In genomic region chr2:98903767-98904485, GRCh38 we compare ENCODE assay signal across 24 cellular contexts. TPM values are rescaled to one million over a fixed set of nuclear protein-coding genes. Genes with fewer than 3 reads are reported as not detected.
DNase-seq lines count a peak whose midpoint lies in the region; ATAC-seq and TF ChIP-seq lines count a peak whose summit lies in the region.
"Had no signal": no experiment of that assay in that cellular context is flagged by ENCODE, and none has a peak within 500 bp of the region (broad histone marks: within the 10 kb centered on the region; RNA-seq: fewer than 3 reads in every experiment).

No MANE protein-coding gene starts in this region.

- no TSS peak for BruUV-seq in OCI-LY7 (replicated peaks; lab: Mats Ljungman, UMichigan)

- ATAC-seq in right cardiac atrium (no peak), left lobe of liver (no peak)
- ATAC-seq: activated naive CD8-positive, alpha-beta T cell treated with anti-CD3 and anti-CD28 coated beads, Interleukin-2, amount 50 U/mL, for 24 hours; HCT116; left colon; right lobe of liver; Right ventricle myocardium inferior; stimulated activated naive CD8-positive, alpha-beta T cell treated with anti-CD3 and anti-CD28 coated beads, Interleukin-15, amount 100 ng/mL, for 72 hours had no signal

- TF ChIP-seq POLR2A in uterus (IDR thresholded peaks at IDR 0.05), result no peak

- no peak overlapping the region for H3K27ac ChIP-seq in right cardiac atrium (ENCODE audit: low read length)
- no peak overlapping the region for H3K27ac ChIP-seq in OCI-LY7 (ENCODE audit: low read depth, low read length, poor library complexity, severe bottlenecking)
- no peak overlapping the region for H3K27ac ChIP-seq in uterus
- H3K27ac ChIP-seq: brain microvascular endothelial cell, right lobe of liver, upper lobe of left lung had no signal

- H2AFZ ChIP-seq in OCI-LY7 (ENCODE audit: low read length), result 0 out of 2 replicates have a peak overlapping the region, but pooled peaks have one; percentile 15

- CTCF ChIA-PET in OCI-LY7 (lab: Charles Lee; ENCODE audit: unreplicated experiment), result no interaction called here

- H3K9me3 ChIP-seq in right cardiac atrium (ENCODE audit: control insufficient read depth, low read length) (no peaks in the 10 kb centered on the region), OCI-LY7 (ENCODE audit: low read length) (no peaks in the 10 kb centered on the region), uterus (no peaks in the 10 kb centered on the region)
- H3K9me3 ChIP-seq: right lobe of liver, upper lobe of left lung had no signal

- intact Hi-C loops in cardiac septum (cut with DNase I) (no loop called here), right cardiac atrium (cut with DNase I) (no loop called here), OCI-LY7 (cut with micrococcal nuclease; ENCODE audit: unreplicated experiment) (no loop called here), uterus (cut with DNase I; ENCODE audit: low total_unique reads) (no loop called here)

- H3K9me2 ChIP-seq in OCI-LY7 (ENCODE audit: insufficient read depth, low read length), result no peaks in the 10 kb centered on the region

- no peaks in the 10 kb centered on the region for H3K27me3 ChIP-seq in right cardiac atrium (ENCODE audit: control insufficient read depth, insufficient read depth)
- H3K27me3 ChIP-seq in uterus, result no peaks in the 10 kb centered on the region
- H3K27me3 ChIP-seq: brain microvascular endothelial cell, right lobe of liver, upper lobe of left lung had no signal

- POLR2A ChIA-PET in OCI-LY7 (lab: Charles Lee), result interaction anchor here (0.5 kb wide), 1 partner anchor 105 kb away, joined by 4 read pairs; no protein-coding TSS in a partner anchor

- no peak for TF ChIP-seq CTCF in OCI-LY7 (conservative IDR thresholded peaks at IDR 0.05; ENCODE audit: low read length)
- TF ChIP-seq CTCF in uterus (IDR thresholded peaks at IDR 0.05), result no peak

- 75% methylated on average over 13 of the region's 13 CpGs for WGBS in right cardiac atrium

- H3K36me3 ChIP-seq in OCI-LY7 (ENCODE audit: insufficient read depth, low read length) (no peaks in the 10 kb centered on the region), uterus (no peaks in the 10 kb centered on the region)
- H3K36me3 ChIP-seq: brain microvascular endothelial cell, right lobe of liver, upper lobe of left lung had no signal

- H3K4me3 ChIP-seq in right cardiac atrium (ENCODE audit: low read length), result no peak overlapping the region
- H3K4me3 ChIP-seq in OCI-LY7 (ENCODE audit: low read depth, low read length, poor library complexity, severe bottlenecking), result no peak overlapping the region
- no peak overlapping the region for H3K4me3 ChIP-seq in uterus
- H3K4me3 ChIP-seq: right lobe of liver, upper lobe of left lung had no signal

- peak; percentile 36 for DNase-seq in cardiac septum (ENCODE audit: low spot score)
- no peak for DNase-seq in right cardiac atrium
- DNase-seq in OCI-LY7 (ENCODE audit: low spot score), result no peak
- DNase-seq in left lobe of liver (ENCODE audit: low spot score), result peak; percentile 12
- peak; percentile 37 for DNase-seq in ureter (ENCODE audit: low spot score)
- no peak for DNase-seq in activated CD4-positive, alpha-beta T cell treated with anti-CD3 and anti-CD28 coated beads, Interleukin-2, amount 50 U/mL, for 4 hours
- DNase-seq in uterus, result no peak
- DNase-seq in NCI-H1105 treated with DMSO at 0.1 percent for 48 hours (lab: John Stamatoyannopoulos, UW), result no peak
- DNase-seq: activated CD4-positive, alpha-beta memory T cell treated with anti-CD3 and anti-CD28 coated beads, Interleukin-2, amount 10 ng/mL, durations not matched to agents 7 days and 5 days; activated naive CD8-positive, alpha-beta T cell treated with anti-CD3 and anti-CD28 coated beads, Interleukin-2, amount 50 U/mL, for 24 hours; brain microvascular endothelial cell; DND-41; left colon; NCI-H1105; NCI-H226; stimulated activated CD4-positive, alpha-beta T cell treated with anti-CD3 and anti-CD28 coated beads, Interleukin-2, amount 100 ng/mL, for 24 hours; stimulated activated naive CD8-positive, alpha-beta T cell treated with anti-CD3 and anti-CD28 coated beads, Interleukin-15, amount 100 ng/mL, for 72 hours; T-helper 1 cell had no signal

- H4K20me1 ChIP-seq in OCI-LY7 (ENCODE audit: insufficient read depth, low read length), result no peaks in the 10 kb centered on the region

- H3K79me2 ChIP-seq in OCI-LY7 (ENCODE audit: insufficient read depth, low read depth, low read length), result no peaks in the 10 kb centered on the region

- H3K4me2 ChIP-seq in OCI-LY7 (ENCODE audit: low read length), result no peak overlapping the region

- H3K4me1 ChIP-seq in right cardiac atrium (ENCODE audit: control insufficient read depth, insufficient read depth, low read length) (no peaks in the 10 kb centered on the region), OCI-LY7 (ENCODE audit: insufficient read depth, low read length, poor library complexity, severe bottlenecking) (peaks cover 18% of the 10 kb centered on the region), uterus (no peaks in the 10 kb centered on the region)
- H3K4me1 ChIP-seq: right lobe of liver had no signal

RNA-seq across cellular contexts. Expression of gene CRACDL, which starts 32.1 kb away (rescaled TPM):
- total RNA-seq in cardiac septum (3.3 TPM), right cardiac atrium (1 to 10 TPM; 4.7 to 5.7 (median 5.1) TPM), OCI-LY7 (2022) (0.13 and 0.59 TPM in 2 replicates), left lobe of liver (0.30 TPM), ureter (25.5 TPM), uterus (10 to 100 TPM in 1 of 4 donors, 1 to 10 TPM in 3; 1.5 to 14.6 (median 6.1) TPM)
- polyA plus RNA-seq in right cardiac atrium, result 2.7 TPM
- total RNA-seq in OCI-LY7 (2014; rRNA removed; shearing (Covaris generic)), result 0.03 TPM in 1 of 2 replicates, not detected in the other
- total RNA-seq: HT1080 had no signal
- polyA plus RNA-seq: AG04450 had no signal

Comparison
In these comparisons a context has a peak if more than half of its experiments do, and no peak if none do; other contexts are left out.
1. DNase-seq: peak in cardiac septum (single experiment), left lobe of liver (single experiment) and ureter (single experiment); none in right cardiac atrium (0 of 3), OCI-LY7 (single experiment), activated CD4-positive, alpha-beta T cell treated with anti-CD3 and anti-CD28 coated beads, Interleukin-2, amount 50 U/mL, for 4 hours (0 of 2), uterus (0 of 2) and NCI-H1105 treated with DMSO at 0.1 percent for 48 hours (single experiment).